In the genomic region with DNA sequence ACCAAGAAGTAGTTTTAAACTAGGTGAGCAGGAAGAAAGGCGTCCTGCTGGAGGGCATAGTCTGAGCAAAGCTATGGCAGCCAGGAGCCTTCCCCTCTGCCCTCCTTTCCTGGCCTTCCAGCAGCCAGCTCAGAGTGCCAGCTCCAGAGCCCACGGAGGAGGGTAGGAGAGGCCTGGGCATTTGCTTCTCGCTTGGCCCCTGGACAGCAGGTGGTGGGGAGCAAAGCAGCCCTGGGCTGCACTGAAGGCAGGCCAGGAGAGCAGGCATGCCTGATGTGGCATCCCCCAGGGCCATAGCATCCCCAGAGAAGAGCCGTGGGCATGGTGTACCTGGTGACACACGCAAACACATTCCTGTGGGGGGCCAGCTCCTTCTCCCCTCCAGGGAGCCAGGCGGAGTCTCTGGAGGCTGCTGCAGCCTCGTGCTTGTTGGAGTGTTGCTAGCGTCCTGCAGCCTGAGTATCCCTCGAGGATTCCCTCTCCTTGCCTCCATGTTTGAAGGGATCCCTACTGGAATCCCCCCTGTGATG, we compare ENCODE assay signal across 17 cellular contexts. TPM values are rescaled to one million over a fixed set of nuclear protein-coding genes. Genes with fewer than 3 reads are reported as not detected.
DNase-seq lines count a peak whose midpoint lies in the region; ATAC-seq, FAIRE-seq and TF ChIP-seq lines count a peak whose summit lies in the region.
"Had no signal": no experiment of that assay in that cellular context is flagged by ENCODE, and none has a peak within 500 bp of the region (broad histone marks: within the 10 kb centered on the region; RNA-seq: fewer than 3 reads in every experiment).

No MANE protein-coding gene starts in this region.

- no peak overlapping the region for H3K23ac ChIP-seq in IMR-90 (ENCODE audit: low read depth, low read length)
- H3K23ac ChIP-seq in H1 (ENCODE audit: insufficient read length), result no peak overlapping the region

- no peak overlapping the region for H2BK120ac ChIP-seq in IMR-90 (ENCODE audit: low read depth, low read length)
- H2BK120ac ChIP-seq in H1 (replicated peaks; ENCODE audit: low read depth, low read length), result no peak overlapping the region

- dilution Hi-C loops in IMR-90 (cut with HindIII; ENCODE audit: low sequenced_read_pairs, unreplicated experiment), result no loop called here

- no peaks in the 10 kb centered on the region for H3K79me2 ChIP-seq in H1 (ENCODE audit: control insufficient read depth in 1 of 2, insufficient read depth in 2 of 2, low read length in 2 of 2)
- H3K79me2 ChIP-seq in osteoblast (ENCODE audit: insufficient read depth, low read length), result no peaks in the 10 kb centered on the region

- TF ChIP-seq POLR2A in IMR-90 (IDR thresholded peaks at IDR 0.05; ENCODE audit: low read depth, low read length) (no peak), H1 (IDR thresholded peaks at IDR 0.05; ENCODE audit: control extremely low read depth in 1 of 2, low read depth in 2 of 2, low read length in 2 of 2) (no peak)

- no peak overlapping the region for H4K8ac ChIP-seq in IMR-90 (ENCODE audit: low read depth in 2 of 2, low read length in 2 of 2)
- 0 out of 2 replicates have a peak overlapping the region, but pooled peaks have one; percentile 6 for H4K8ac ChIP-seq in H1 (ENCODE audit: extremely low read depth, insufficient read depth, low read length)

- no peaks in the 10 kb centered on the region for H3K9me3 Mint-ChIP-seq in WTC11
- H3K9me3 Mint-ChIP-seq: CD4-positive, alpha-beta T cell; HFFc6 had no signal

- no peak overlapping the region for H3K14ac ChIP-seq in IMR-90 (replicated peaks; ENCODE audit: low read depth, low read length)
- no peak overlapping the region for H3K14ac ChIP-seq in H1 (ENCODE audit: insufficient read length)

- no peak for TF ChIP-seq RAD21 in IMR-90 (IDR thresholded peaks at IDR 0.05; ENCODE audit: low read length)
- TF ChIP-seq RAD21 in H1 (IDR thresholded peaks at IDR 0.05 in 1 of 2, conservative IDR thresholded peaks at IDR 0.05 in 1 of 2; ENCODE audit: low read depth in 2 of 2, low read length in 2 of 2), result no peak

- H3K27ac Mint-ChIP-seq in WTC11, result no peak overlapping the region
- H3K27ac Mint-ChIP-seq: CD4-positive, alpha-beta T cell; HFFc6 had no signal

- H3K4me2 ChIP-seq in IMR-90 (ENCODE audit: low read depth, low read length) (no peak overlapping the region), H1 (ENCODE audit: insufficient read depth in 1 of 2, low read depth in 2 of 2, low read length in 2 of 2) (no peak overlapping the region), osteoblast (ENCODE audit: insufficient read depth, low read length) (no peak overlapping the region)

- intact Hi-C loops in IMR-90 (cut with micrococcal nuclease), result no loop called here
- intact Hi-C loops in Right ventricle myocardium inferior (cut with DNase I), result no loop called here
- intact Hi-C loops in pancreas (cut with DNase I), result no loop called here

- H3K27me3 Mint-ChIP-seq in WTC11 (ENCODE audit: low read depth), result no peaks in the 10 kb centered on the region; the same call in 1 of the 2 replicates
- H3K27me3 Mint-ChIP-seq: CD4-positive, alpha-beta T cell had no signal

- no peak overlapping the region for H2BK12ac ChIP-seq in H1 (ENCODE audit: low read depth, low read length)

- no peaks in the 10 kb centered on the region for H3K36me3 Mint-ChIP-seq in WTC11

- H4K20me1 ChIP-seq in IMR-90 (ENCODE audit: insufficient read depth, low read length), result no peaks in the 10 kb centered on the region
- H4K20me1 ChIP-seq in H1 (replicated peaks in 1 of 2; ENCODE audit: control insufficient read depth in 1 of 2, insufficient read depth in 2 of 2, low read length in 2 of 2), result no peaks in the 10 kb centered on the region
- no peaks in the 10 kb centered on the region for H4K20me1 ChIP-seq in osteoblast (ENCODE audit: insufficient read depth, low read length)

- H3K56ac ChIP-seq in IMR-90 (ENCODE audit: extremely low read depth, insufficient read depth, low read length), result no peak overlapping the region
- H3K56ac ChIP-seq in H1 (replicated peaks; ENCODE audit: insufficient read length, low read depth, low read length), result no peak overlapping the region

- BruUV-seq in IMR-90 (replicated peaks; lab: Mats Ljungman, UMichigan), result no TSS peak

- CTCF ChIA-PET in IMR-90 (lab: Yijun Ruan, JAX) (no interaction called here), H1 (lab: Charles Lee; ENCODE audit: partially characterized antibody) (interaction anchor here (0.6 to 4.9 kb wide), 16 partner anchors 9 to 130 kb away, joined by 3 to 37 read pairs (median 4); no protein-coding TSS in a partner anchor), WTC11 (lab: Charles Lee) (interaction anchor here (0.9 to 3.1 kb wide), 6 partner anchors 9 to 96 kb away, joined by 3 to 14 read pairs (median 4); no protein-coding TSS in a partner anchor)

- no peak overlapping the region for H2AFZ ChIP-seq in IMR-90 (replicated peaks; ENCODE audit: low read length, poor library complexity)
- H2AFZ ChIP-seq in H1 (ENCODE audit: low read length), result no peak overlapping the region
- no peak overlapping the region for H2AFZ ChIP-seq in osteoblast (ENCODE audit: low read length)

- H4K5ac ChIP-seq in IMR-90 (ENCODE audit: low read depth, low read length) (no peak overlapping the region), H1 (ENCODE audit: insufficient read length, low read depth, low read length) (no peak overlapping the region)

- H2AK5ac ChIP-seq in IMR-90 (ENCODE audit: low read depth, low read length) (no peak overlapping the region), H1 (ENCODE audit: low read depth, low read length) (no peak overlapping the region)

- TF ChIP-seq EP300 in H1 (IDR thresholded peaks at IDR 0.05; ENCODE audit: borderline replicate concordance in 1 of 2, low read depth in 2 of 2, low read length in 2 of 2), result no peak

- no peaks in the 10 kb centered on the region for H3K9me1 ChIP-seq in IMR-90 (ENCODE audit: insufficient read depth, low read length)

- H3K27ac ChIP-seq in IMR-90 (ENCODE audit: insufficient read depth, low read length), result no peak overlapping the region
- H3K27ac ChIP-seq in H1 (ENCODE audit: low read depth, low read length), result no peak overlapping the region
- no peak overlapping the region for H3K27ac ChIP-seq in osteoblast (ENCODE audit: low read depth, low read length)
- no peak overlapping the region for H3K27ac ChIP-seq in pancreas

- no peak for TF ChIP-seq CTCF in IMR-90 (conservative IDR thresholded peaks at IDR 0.05; ENCODE audit: low read depth, low read length)
- TF ChIP-seq CTCF in H1 (IDR thresholded peaks at IDR 0.05; ENCODE audit: control extremely low read depth in 1 of 3, insufficient read depth in 1 of 3, low read depth in 1 of 3, low read length in 3 of 3), result no peak
- no peak for TF ChIP-seq CTCF in osteoblast (IDR thresholded peaks at IDR 0.05; ENCODE audit: extremely low read depth, low read depth, low read length)
- no peak for TF ChIP-seq CTCF in pancreas (IDR thresholded peaks at IDR 0.05)
- TF ChIP-seq CTCF in WTC11 (IDR thresholded peaks at IDR 0.05), result no peak

- no peaks in the 10 kb centered on the region for H3K4me1 ChIP-seq in IMR-90 (ENCODE audit: control insufficient read depth, insufficient read depth, low read length)
- peaks cover 0 to 5% (median 2%) of the 10 kb centered on the region in 4 experiments; a peak in 5 of 7 replicates for H3K4me1 ChIP-seq in H1 (replicated peaks in 1 of 4; ENCODE audit: control insufficient read depth in 3 of 4, insufficient read depth in 4 of 4, low read length in 3 of 4)
- no peaks in the 10 kb centered on the region for H3K4me1 ChIP-seq in osteoblast (ENCODE audit: insufficient read depth, low read length)
- no peaks in the 10 kb centered on the region for H3K4me1 ChIP-seq in pancreas
- H3K4me1 ChIP-seq: BE2C, Caco-2 had no signal

- H3K36me3 ChIP-seq in IMR-90 (ENCODE audit: control insufficient read depth, insufficient read depth, low read length), result no peaks in the 10 kb centered on the region
- H3K36me3 ChIP-seq in H1 (ENCODE audit: control insufficient read depth in 2 of 4, insufficient read depth in 4 of 4, low read length in 3 of 4), result no peaks in the 10 kb centered on the region
- no peaks in the 10 kb centered on the region for H3K36me3 ChIP-seq in osteoblast (ENCODE audit: insufficient read depth, low read length)
- no peaks in the 10 kb centered on the region for H3K36me3 ChIP-seq in pancreas
- H3K36me3 ChIP-seq: BE2C had no signal

- H2BK15ac ChIP-seq in IMR-90 (ENCODE audit: low read depth, low read length) (no peak overlapping the region), H1 (ENCODE audit: low read length) (no peak overlapping the region)

- 62% methylated on average over 3 of the region's 9 CpGs; no CpG with 5 or more reads in 1 of the 2 experiments for WGBS in IMR-90 (ENCODE audit: extremely low coverage in 2 of 2, insufficient read length in 1 of 2), 2 experiments
- WGBS in H1 (ENCODE audit: extremely low coverage in 1 of 2, insufficient coverage in 1 of 2, insufficient read length in 1 of 2, insufficient replicate concordance in 2 of 2, low coverage in 1 of 2, low lambda C conversion rate in 2 of 2, missing lambda C conversion rate in 1 of 2), 2 experiments, result 86% methylated on average over 9 of the region's 9 CpGs; no CpG with 5 or more reads in 1 of the 2 experiments
- WGBS in pancreas, 2 donors, result 71% methylated on average over 9 of the region's 9 CpGs

- H2BK5ac ChIP-seq in IMR-90 (ENCODE audit: low read depth, low read length, poor library complexity, severe bottlenecking), result no peak overlapping the region
- no peak overlapping the region for H2BK5ac ChIP-seq in H1 (ENCODE audit: low read depth, low read length)

- no peaks in the 10 kb centered on the region for H3K79me1 ChIP-seq in IMR-90 (ENCODE audit: low read depth in 1 of 2, low read length in 2 of 2)
- H3K79me1 ChIP-seq in H1 (ENCODE audit: low read depth, low read length), result no peaks in the 10 kb centered on the region

- FAIRE-seq in H1 (lab: Jason Lieb, UNC), result no peak
- FAIRE-seq in pancreas (lab: Jason Lieb, UNC), result no peak
- FAIRE-seq: D721Med, G401.6, GM12891, GM19239, HepG2 had no signal

- no peak overlapping the region for H2BK20ac ChIP-seq in IMR-90 (ENCODE audit: low read depth, low read length)
- H2BK20ac ChIP-seq in H1 (ENCODE audit: low read length), result no peak overlapping the region

- no peaks in the 10 kb centered on the region for H3K9me3 ChIP-seq in IMR-90 (ENCODE audit: control insufficient read depth, insufficient read depth, low read length)
- H3K9me3 ChIP-seq in H1 (ENCODE audit: insufficient read depth in 2 of 2, low read depth in 1 of 2, low read length in 1 of 2), result no peaks in the 10 kb centered on the region
- no peaks in the 10 kb centered on the region for H3K9me3 ChIP-seq in osteoblast (ENCODE audit: low read depth, low read length)
- no peaks in the 10 kb centered on the region for H3K9me3 ChIP-seq in pancreas
- H3K9me3 ChIP-seq: BE2C, Caco-2 had no signal

- no peak for ATAC-seq in IMR-90 (ENCODE audit: low read depth)
- ATAC-seq in Right ventricle myocardium inferior, result no peak
- ATAC-seq in pancreas, result no peak
- ATAC-seq in WTC11, result no peak
- ATAC-seq: HepG2 had no signal

- H3K4ac ChIP-seq in IMR-90 (ENCODE audit: low read depth, low read length), result no peak overlapping the region
- no peak overlapping the region for H3K4ac ChIP-seq in H1 (replicated peaks; ENCODE audit: insufficient read length, low read depth, low read length)

- H3K4me3 ChIP-seq in IMR-90 (ENCODE audit: insufficient read depth, low read depth, low read length) (no peak overlapping the region), H1 (ENCODE audit: extremely low read depth in 1 of 4, insufficient read depth in 2 of 4, low read depth in 3 of 4, low read length in 4 of 4) (no peak overlapping the region), osteoblast (ENCODE audit: insufficient read depth, low read length) (no peak overlapping the region), pancreas (no peak overlapping the region)

- no peak overlapping the region for H3K18ac ChIP-seq in IMR-90 (ENCODE audit: low read depth, low read length)
- H3K18ac ChIP-seq in H1 (ENCODE audit: extremely low read depth, low read length), result no peak overlapping the region

- DNase-seq in IMR-90 (no peak), H1 (ENCODE audit: low read depth in 1 of 2, low spot score in 2 of 2) (no peak), osteoblast (ENCODE audit: insufficient read length, low spot score, missing footprints) (peak; percentile 17), Right ventricle myocardium inferior (ENCODE audit: missing footprints) (no peak), pancreas (no peak), WTC11 (ENCODE audit: low spot score) (no peak)
- DNase-seq: BE2C; C1 segment of cervical spinal cord; Caco-2; CD4-positive, alpha-beta T cell; HCEC 1CT; HFFc6 had no signal

- H3K27me3 ChIP-seq in IMR-90 (ENCODE audit: control insufficient read depth, insufficient read depth, low read length), result peaks cover 38% of the 10 kb centered on the region
- no peaks in the 10 kb centered on the region for H3K27me3 ChIP-seq in H1 (replicated peaks in 1 of 4; ENCODE audit: control insufficient read depth in 3 of 4, extremely low read depth in 1 of 4, insufficient read depth in 3 of 4, low read length in 3 of 4)
- H3K27me3 ChIP-seq in osteoblast (ENCODE audit: insufficient read depth, low read length), result peaks cover 7% of the 10 kb centered on the region
- H3K27me3 ChIP-seq in pancreas, result no peaks in the 10 kb centered on the region
- H3K27me3 ChIP-seq: BE2C had no signal

- peaks cover 12% of the 10 kb centered on the region for H3K4me1 Mint-ChIP-seq in WTC11

- H3K9ac ChIP-seq in IMR-90 (ENCODE audit: low read depth, low read length), result no peak overlapping the region
- H3K9ac ChIP-seq in H1 (replicated peaks in 1 of 4; ENCODE audit: extremely low read depth in 1 of 4, low read depth in 3 of 4, low read length in 3 of 4), result no peak overlapping the region

- H3K4me3 Mint-ChIP-seq in WTC11, result no peak overlapping the region
- H3K4me3 Mint-ChIP-seq: CD4-positive, alpha-beta T cell; HFFc6 had no signal

- peak overlapping the region; percentile 55 for H2AK9ac ChIP-seq in IMR-90 (replicated peaks; ENCODE audit: low read depth, low read length, poor library complexity)

- no peaks in the 10 kb centered on the region for H3K23me2 ChIP-seq in H1 (ENCODE audit: low read depth, low read length)

- H4K91ac ChIP-seq in IMR-90 (ENCODE audit: insufficient read depth, low read depth, low read length) (no peak overlapping the region), H1 (replicated peaks; ENCODE audit: insufficient read length, low read length) (no peak overlapping the region)

- in situ Hi-C loops in IMR-90 (cut with MboI; ENCODE audit: low sequenced_read_pairs), result no loop called here

- POLR2A ChIA-PET in IMR-90 (lab: Charles Lee; ENCODE audit: unreplicated experiment) (no interaction called here), H1 (lab: Charles Lee; ENCODE audit: partially characterized antibody) (interaction anchor here (1.4 kb wide), 1 partner anchor 9 kb away, joined by 5 read pairs; no protein-coding TSS in a partner anchor), WTC11 (lab: Charles Lee) (no interaction called here)

RNA-seq across cellular contexts. Expression of a gene that starts 43.9 kb away (rescaled TPM):
- total RNA-seq in IMR-90 (2012; rRNA removed) (under 0.01 TPM in 2 replicates), osteoblast (under 0.01 and 0.36 TPM in 2 replicates), Right ventricle myocardium inferior (4.8 TPM), pancreas (10 to 100 TPM in 2 of 6 donors, 1 to 10 TPM in 4; 3.4 to 18.7 (median 8.4) TPM), WTC11 (2021) (2.1 to 3.1 TPM (median 2.9 TPM) in 3 replicates)
- polyA plus RNA-seq in IMR-90 (2012; rRNA removed) (0.03 TPM in 1 of 2 replicates, not detected in the other), H1 (2011; rRNA removed) (4.9 and 6.3 TPM in 2 replicates), pancreas (10 to 100 TPM; 19.5 to 64.6 TPM)
- polyA plus RNA-seq in IMR-90 (2012; cell fraction: cytosol; rRNA removed), result 0.01 TPM in 1 of 2 replicates, not detected in the other
- polyA plus RNA-seq in IMR-90 (2012; cell fraction: nucleus; rRNA removed; ENCODE audit: low replicate concordance), result 0.07 and 0.08 TPM in 2 replicates
- 1.9 and 2.0 TPM in 2 replicates for total RNA-seq in H1 (2021; fragmentation: NEBNext Ultra II Directional; extraction: Animal tissue kit (Norgen Biotek cat#: 25700))
- 3.3 TPM for polyA plus RNA-seq in H1 (2011; cell fraction: cytosol; rRNA removed)
- polyA plus RNA-seq in H1 (2011; cell fraction: nucleus; rRNA removed), result 7.7 TPM
- polyA plus RNA-seq in H1 (2012, experiment 1 of 2), result 1.9 to 4.6 TPM (median 3.2 TPM) in 4 replicates
- 1.8 TPM for polyA plus RNA-seq in H1 (2012, experiment 2 of 2)
- 1.3 TPM for polyA plus RNA-seq in H1 (2013, experiment 1 of 2)
- polyA plus RNA-seq in H1 (2013, experiment 2 of 2), result 1.4 TPM
- 7.2 and 10.5 TPM in 2 replicates for polyA minus RNA-seq in H1 (2011; rRNA and poly(A)+ RNA removed)
- polyA minus RNA-seq in H1 (2011; cell fraction: cytosol; rRNA and poly(A)+ RNA removed), result 2.6 TPM
- polyA minus RNA-seq in H1 (2011; cell fraction: nucleus; rRNA and poly(A)+ RNA removed), result 6.9 TPM
- total RNA-seq: HepG2 had no signal
